1 cellular context compared by ENCODE assay signal in genomic region chr19:51904331-51905165, GRCh38.
TF ChIP-seq lines count a peak whose summit lies in the region.

Gene ZNF649, minus strand, starts transcription at chr19:51905017. Its CDS starts 4,910 bp downstream, at chr19:51900107.

TF ChIP-seq in K562, 482 proteins besides CTCF, POLR2A, EP300 and RAD21 (continued from another document and continues in another):
- TF ChIP-seq CREB3 (tag; conservative IDR thresholded peaks at IDR 0.05; ENCODE audit: low read depth) = 0 out of 2 replicates have a peak, but pooled peaks have one; percentile 59
- no peak for TF ChIP-seq MAFG (tag; conservative IDR thresholded peaks at IDR 0.05)
- no peak for TF ChIP-seq RBM34 (IDR thresholded peaks at IDR 0.05; ENCODE audit: borderline replicate concordance, insufficient read depth, low read length)
- no peak; the same call in 1 of the 2 replicates for TF ChIP-seq SIN3B (IDR thresholded peaks at IDR 0.05; ENCODE audit: low read depth)
- TF ChIP-seq ADNP (tag; IDR thresholded peaks at IDR 0.05) = no peak
- TF ChIP-seq BMI1 (IDR thresholded peaks at IDR 0.05; ENCODE audit: low read length) = no peak
- TF ChIP-seq FOXA3 (CRISPR knock-in tag; conservative IDR thresholded peaks at IDR 0.05 in 1 of 2, IDR thresholded peaks at IDR 0.05 in 1 of 2) = no peak
- TF ChIP-seq ZNF764 (CRISPR knock-in tag; IDR thresholded peaks at IDR 0.05; ENCODE audit: low read depth) = no peak
- TF ChIP-seq HDAC3 (IDR thresholded peaks at IDR 0.05; ENCODE audit: borderline replicate concordance, partially characterized antibody) = no peak
- no peak for TF ChIP-seq ZSCAN32 (CRISPR knock-in tag; IDR thresholded peaks at IDR 0.05)
- 0 out of 2 replicates have a peak, but pooled peaks have one; percentile 52 for TF ChIP-seq ZBTB26 (CRISPR knock-in tag; IDR thresholded peaks at IDR 0.05)
- no peak for TF ChIP-seq NR0B1 (IDR thresholded peaks at IDR 0.05; ENCODE audit: partially characterized antibody)
- no peak for TF ChIP-seq CAMTA2 (CRISPR knock-in tag; conservative IDR thresholded peaks at IDR 0.05)
- no peak for TF ChIP-seq NR3C1 (CRISPR knock-in tag; IDR thresholded peaks at IDR 0.05)
- no peak for TF ChIP-seq DEAF1 (CRISPR knock-in tag; IDR thresholded peaks at IDR 0.05)
- TF ChIP-seq RERE (CRISPR knock-in tag; IDR thresholded peaks at IDR 0.05; ENCODE audit: borderline replicate concordance) = no peak
- no peak for TF ChIP-seq BRF2 (IDR thresholded peaks at IDR 0.05; ENCODE audit: borderline replicate concordance, insufficient read depth, insufficient read length)
- TF ChIP-seq MTA1 (IDR thresholded peaks at IDR 0.05; ENCODE audit: borderline replicate concordance) = peak; percentile 31; the same call in 1 of the 2 replicates
- TF ChIP-seq MYC (IDR thresholded peaks at IDR 0.05; ENCODE audit: low read depth, low read length) = peak; percentile 62; the same call in 1 of the 2 replicates
- TF ChIP-seq MYC (CRISPR knock-in tag; IDR thresholded peaks at IDR 0.05; ENCODE audit: borderline replicate concordance, low read depth) = no peak
- peak; percentile 61 for TF ChIP-seq PHF20 (IDR thresholded peaks at IDR 0.05; ENCODE audit: partially characterized antibody)
- TF ChIP-seq ZNF655 (CRISPR knock-in tag; IDR thresholded peaks at IDR 0.05) = no peak
- TF ChIP-seq ZFX (CRISPR knock-in tag; IDR thresholded peaks at IDR 0.05) = peak; percentile 86
- no peak for TF ChIP-seq SAFB2 (IDR thresholded peaks at IDR 0.05; ENCODE audit: borderline replicate concordance, low read depth, low read length, severe bottlenecking)
- TF ChIP-seq ZNF740 (CRISPR knock-in tag; IDR thresholded peaks at IDR 0.05) = no peak
- no peak for TF ChIP-seq ZNF740 (tag; IDR thresholded peaks at IDR 0.05)
- no peak for TF ChIP-seq NFIX (CRISPR knock-in tag; IDR thresholded peaks at IDR 0.05; ENCODE audit: low read depth)
- no peak for TF ChIP-seq PHF21A (IDR thresholded peaks at IDR 0.05; ENCODE audit: borderline replicate concordance, low read depth)
- TF ChIP-seq CBFA2T2 (conservative IDR thresholded peaks at IDR 0.05) = no peak
- TF ChIP-seq FOSL1 (tag; conservative IDR thresholded peaks at IDR 0.05) = peak; percentile 66
- no peak for TF ChIP-seq RHOXF2B (CRISPR knock-in tag; conservative IDR thresholded peaks at IDR 0.05)
- TF ChIP-seq TRIM25 (IDR thresholded peaks at IDR 0.05; ENCODE audit: borderline replicate concordance) = no peak
- no peak for TF ChIP-seq KAT2B (IDR thresholded peaks at IDR 0.05; ENCODE audit: low read depth, low read length)
- TF ChIP-seq SREBF2 (CRISPR knock-in tag; IDR thresholded peaks at IDR 0.05) = no peak
- no peak for TF ChIP-seq GTF2F1 (IDR thresholded peaks at IDR 0.05; ENCODE audit: low read depth, low read length)
- no peak for TF ChIP-seq TCF15 (CRISPR knock-in tag; IDR thresholded peaks at IDR 0.05)
- TF ChIP-seq CEBPZ (IDR thresholded peaks at IDR 0.05; ENCODE audit: borderline replicate concordance, low read depth, low read length) = no peak
- no peak for TF ChIP-seq U2AF2 (optimal IDR thresholded peaks at IDR 0.05; ENCODE audit: low read depth, low read length)
